13 cellular contexts compared by ENCODE assay signal in genomic region chr10:124717358-124717757, GRCh38. TPM values are rescaled to one million over a fixed set of nuclear protein-coding genes. Genes with fewer than 3 reads are reported as not detected.
DNase-seq lines count a peak whose midpoint lies in the region; ATAC-seq and TF ChIP-seq lines count a peak whose summit lies in the region.
"Had no signal": no experiment of that assay in that cellular context is flagged by ENCODE, and none has a peak within 500 bp of the region (broad histone marks: within the 10 kb centered on the region; RNA-seq: fewer than 3 reads in every experiment).

No MANE protein-coding gene starts in this region.

- H3K4me3 ChIP-seq in CD4-positive, CD25-positive, alpha-beta regulatory T cell (ENCODE audit: low read depth, low read length) = peak overlapping the region; percentile 79
- H3K4me3 ChIP-seq in KMS-11 (IDR thresholded peaks at IDR 0.05; ENCODE audit: insufficient read depth, low read depth, low read length) (no peak overlapping the region), GM23338 (no peak overlapping the region)
- H3K4me3 ChIP-seq: lung, ovary had no signal

- H3K27me3 ChIP-seq in CD4-positive, CD25-positive, alpha-beta regulatory T cell (ENCODE audit: control insufficient read depth, insufficient read depth, low read length) = no peaks in the 10 kb centered on the region
- H3K27me3 ChIP-seq in KMS-11 (ENCODE audit: insufficient read depth, low read depth) (no peaks in the 10 kb centered on the region), GM23338 (ENCODE audit: insufficient read depth) (no peaks in the 10 kb centered on the region)
- H3K27me3 ChIP-seq: ovary had no signal

- no peak for ATAC-seq in CD4-positive, CD25-positive, alpha-beta regulatory T cell (ENCODE audit: low read depth in 2 of 2)
- ATAC-seq in GM23338 = no peak
- no peak for ATAC-seq in HG02970 (IDR thresholded peaks at IDR 0.05; ENCODE audit: low FRiP score, unreplicated experiment)
- ATAC-seq: PC-3 had no signal

- peak overlapping the region; percentile 97 for H3K27ac ChIP-seq in CD4-positive, CD25-positive, alpha-beta regulatory T cell (ENCODE audit: insufficient read depth, low read length, poor library complexity, severe bottlenecking)
- no peak overlapping the region for H3K27ac ChIP-seq in KMS-11
- peak overlapping the region; percentile 94 for H3K27ac ChIP-seq in caudate nucleus (ENCODE audit: low read depth, low read length)
- H3K27ac ChIP-seq in GM23338 (ENCODE audit: low read depth) = no peak overlapping the region

- no peak for TF ChIP-seq CTCF in KMS-11 (conservative IDR thresholded peaks at IDR 0.05; ENCODE audit: low read depth, low read length)
- TF ChIP-seq CTCF in progenitor cell of endocrine pancreas (IDR thresholded peaks at IDR 0.05; ENCODE audit: unreplicated experiment) = no peak
- no peak for TF ChIP-seq CTCF in GM23338 (conservative IDR thresholded peaks at IDR 0.05; ENCODE audit: low read depth in 2 of 2)

- no peak for DNase-seq in CD4-positive, CD25-positive, alpha-beta regulatory T cell
- DNase-seq in caudate nucleus (lab: John Stamatoyannopoulos, UW) = no peak
- no peak for DNase-seq in progenitor cell of endocrine pancreas (ENCODE audit: low spot score, unreplicated experiment)
- no peak for DNase-seq in NCI-H510A (lab: John Stamatoyannopoulos, UW)
- no peak for DNase-seq in GM23338 (ENCODE audit: low spot score)
- no peak for DNase-seq in iPS-NIHi11 (ENCODE audit: low spot score)
- DNase-seq: Caco-2, hippocampal formation, PC-3 had no signal

- H3K9me3 Mint-ChIP-seq in CD4-positive, CD25-positive, alpha-beta regulatory T cell = no peaks in the 10 kb centered on the region
- H3K9me3 Mint-ChIP-seq in progenitor cell of endocrine pancreas (ENCODE audit: low read depth) = no peaks in the 10 kb centered on the region
- no peaks in the 10 kb centered on the region for H3K9me3 Mint-ChIP-seq in GM23338

- no peaks in the 10 kb centered on the region for H3K9me2 ChIP-seq in GM23338 (ENCODE audit: insufficient read depth)

- H3F3A ChIP-seq in GM23338 (replicated peaks; ENCODE audit: low read depth) = no peaks in the 10 kb centered on the region; the same call in 1 of the 2 replicates

- peaks cover 6% of the 10 kb centered on the region for H3K27me3 Mint-ChIP-seq in CD4-positive, CD25-positive, alpha-beta regulatory T cell
- no peaks in the 10 kb centered on the region for H3K27me3 Mint-ChIP-seq in progenitor cell of endocrine pancreas
- peaks cover 4% of the 10 kb centered on the region for H3K27me3 Mint-ChIP-seq in GM23338 (ENCODE audit: insufficient read depth, low read depth, poor library complexity)

- H4K20me1 ChIP-seq in KMS-11 (ENCODE audit: insufficient read depth) = no peaks in the 10 kb centered on the region
- peaks cover 2% of the 10 kb centered on the region; the same call in 1 of the 2 replicates for H4K20me1 ChIP-seq in GM23338 (replicated peaks; ENCODE audit: insufficient read depth)

- no peak overlapping the region for H3K9ac ChIP-seq in KMS-11

- peak overlapping the region; percentile 49 to 79 (median 74) for H3K4me3 Mint-ChIP-seq in CD4-positive, CD25-positive, alpha-beta regulatory T cell
- H3K4me3 Mint-ChIP-seq in progenitor cell of endocrine pancreas (ENCODE audit: low read depth) (no peak overlapping the region), GM23338 (no peak overlapping the region)

- H3K27ac Mint-ChIP-seq in CD4-positive, CD25-positive, alpha-beta regulatory T cell = peak overlapping the region; percentile 97 to 99 (median 98)
- H3K27ac Mint-ChIP-seq in progenitor cell of endocrine pancreas (peak overlapping the region; percentile 11), GM23338 (no peak overlapping the region)

- H3K9me3 ChIP-seq in CD4-positive, CD25-positive, alpha-beta regulatory T cell (ENCODE audit: control insufficient read depth in 2 of 2, low read length in 2 of 2) = no peaks in the 10 kb centered on the region
- H3K9me3 ChIP-seq: Caco-2, ovary had no signal

- H3K36me3 Mint-ChIP-seq in CD4-positive, CD25-positive, alpha-beta regulatory T cell = peaks cover 3% of the 10 kb centered on the region
- H3K36me3 Mint-ChIP-seq in progenitor cell of endocrine pancreas (ENCODE audit: insufficient read depth) = no peaks in the 10 kb centered on the region
- no peaks in the 10 kb centered on the region for H3K36me3 Mint-ChIP-seq in GM23338 (ENCODE audit: low read depth)

- H3K79me2 ChIP-seq in KMS-11 (ENCODE audit: insufficient read depth, low read depth) (peaks cover 72% of the 10 kb centered on the region), GM23338 (replicated peaks; ENCODE audit: insufficient read depth) (peaks cover 12% of the 10 kb centered on the region; the same call in 1 of the 2 replicates)

- H3K4me1 ChIP-seq in CD4-positive, CD25-positive, alpha-beta regulatory T cell (ENCODE audit: control insufficient read depth, insufficient read depth, low read length, poor library complexity, severe bottlenecking) = peaks cover 99% of the 10 kb centered on the region
- H3K4me1 ChIP-seq in KMS-11 (ENCODE audit: low read depth, poor library complexity, severe bottlenecking) (peaks cover 70% of the 10 kb centered on the region), GM23338 (ENCODE audit: insufficient read depth) (peaks cover 10% of the 10 kb centered on the region)
- H3K4me1 ChIP-seq: Caco-2 had no signal

- H3K36me3 ChIP-seq in CD4-positive, CD25-positive, alpha-beta regulatory T cell (ENCODE audit: control insufficient read depth, insufficient read depth, low read length) = no peaks in the 10 kb centered on the region
- H3K36me3 ChIP-seq in KMS-11 (ENCODE audit: insufficient read depth) (no peaks in the 10 kb centered on the region), GM23338 (ENCODE audit: insufficient read depth) (no peaks in the 10 kb centered on the region)
- H3K36me3 ChIP-seq: ovary had no signal

- peaks cover 28 to 99% (median 82%) of the 10 kb centered on the region in 4 donors for H3K4me1 Mint-ChIP-seq in CD4-positive, CD25-positive, alpha-beta regulatory T cell
- H3K4me1 Mint-ChIP-seq in progenitor cell of endocrine pancreas (ENCODE audit: low read depth) (peaks cover 22% of the 10 kb centered on the region), GM23338 (peaks cover 33% of the 10 kb centered on the region)

- H2AFZ ChIP-seq in KMS-11 (ENCODE audit: low read depth) (no peak overlapping the region), GM23338 (no peak overlapping the region)

- H3K4me2 ChIP-seq in KMS-11 (peak overlapping the region; percentile 2; the same call in 1 of the 2 replicates), GM23338 (no peak overlapping the region)

TF ChIP-seq in GM23338, 12 proteins besides CTCF, POLR2A, EP300 and RAD21 (continues in another document):
- TF ChIP-seq REST (IDR thresholded peaks at IDR 0.05; ENCODE audit: unreplicated experiment) = no peak
- TF ChIP-seq NANOG (IDR thresholded peaks at IDR 0.05; ENCODE audit: borderline replicate concordance) = no peak
- TF ChIP-seq EZH2phosphoT487 (IDR thresholded peaks at IDR 0.05; ENCODE audit: unreplicated experiment) = no peak
- no peak for TF ChIP-seq ETS1 (IDR thresholded peaks at IDR 0.05)
- no peak for TF ChIP-seq ZNF114 (CRISPR knock-in tag; IDR thresholded peaks at IDR 0.05)
- no peak for TF ChIP-seq STAT1 (IDR thresholded peaks at IDR 0.05; ENCODE audit: unreplicated experiment)
- no peak for TF ChIP-seq JUNB (IDR thresholded peaks at IDR 0.05; ENCODE audit: unreplicated experiment)
- TF ChIP-seq POLR2AphosphoS5 (IDR thresholded peaks at IDR 0.05; ENCODE audit: low read depth) = no peak
- no peak for TF ChIP-seq ZNF331 (CRISPR knock-in tag; IDR thresholded peaks at IDR 0.05; ENCODE audit: low read depth)
- no peak for TF ChIP-seq EZH2 (IDR thresholded peaks at IDR 0.05; ENCODE audit: low read depth, unreplicated experiment)

RNA-seq across cellular contexts. Expression of gene FAM53B, which starts 26.8 kb away (rescaled TPM):
- 116 TPM for total RNA-seq in CD4-positive, CD25-positive, alpha-beta regulatory T cell
- polyA plus RNA-seq in CD4-positive, CD25-positive, alpha-beta regulatory T cell = 10 to 100 TPM in 3 of 4 donors, 1 to 10 TPM in 1; 5.8 to 22.2 (median 14.4) TPM
- total RNA-seq in progenitor cell of endocrine pancreas = 36.8 and 39.8 TPM in 2 replicates
- 14.5 and 20.3 TPM in 2 replicates for total RNA-seq in GM23338 (2014; rRNA removed; shearing (Covaris generic))
- 3.0 and 3.5 TPM in 2 replicates for polyA plus RNA-seq in GM23338 (2016; fragmentation: Nextera tagmentation; extraction: Ambion mirVana)

Comparison
In these comparisons a context has a peak if more than half of its experiments do, and no peak if none do; other contexts are left out.
1. H3K27ac ChIP-seq: peak in CD4-positive, CD25-positive, alpha-beta regulatory T cell (single experiment) and caudate nucleus (single experiment); none in KMS-11 (single experiment) and GM23338 (single experiment).
2. H3K4me3 Mint-ChIP-seq: peak in CD4-positive, CD25-positive, alpha-beta regulatory T cell (4 of 4); none in progenitor cell of endocrine pancreas (single experiment) and GM23338 (single experiment).